ENCODE assay signal across 21 cellular contexts in genomic region chr5:169909945-169910344, GRCh38.
DNase-seq lines count a peak whose midpoint lies in the region; ATAC-seq and TF ChIP-seq lines count a peak whose summit lies in the region.
"Had no signal": no experiment of that assay in that cellular context is flagged by ENCODE, and none has a peak within 500 bp of the region (broad histone marks: within the 10 kb centered on the region; RNA-seq: fewer than 3 reads in every experiment).

No MANE protein-coding gene starts in this region.

- H3K27me3 Mint-ChIP-seq in activated CD8-positive, alpha-beta T cell treated with anti-CD3 and anti-CD28 coated beads for 36 hours, result no peaks in the 10 kb centered on the region
- H3K27me3 Mint-ChIP-seq: CD4-positive, alpha-beta memory T cell had no signal

- POLR2A ChIA-PET in activated CD8-positive, alpha-beta T cell treated with anti-CD3 and anti-CD28 coated beads for 36 hours (lab: Charles Lee), result no interaction called here

- no peaks in the 10 kb centered on the region for H3K9me3 Mint-ChIP-seq in activated CD8-positive, alpha-beta T cell treated with anti-CD3 and anti-CD28 coated beads for 36 hours

- H3K27ac Mint-ChIP-seq in activated CD8-positive, alpha-beta T cell treated with anti-CD3 and anti-CD28 coated beads for 36 hours, result no peak overlapping the region

- H3K4me1 Mint-ChIP-seq in activated CD8-positive, alpha-beta T cell treated with anti-CD3 and anti-CD28 coated beads for 36 hours (ENCODE audit: low read depth), result no peaks in the 10 kb centered on the region

- DNase-seq in NCI-H2227 treated with DMSO at 0.1 percent for 48 hours (lab: John Stamatoyannopoulos, UW) (peak; percentile 59), NCI-H2227 (lab: John Stamatoyannopoulos, UW; ENCODE audit: unreplicated experiment) (no peak), caudate nucleus (lab: John Stamatoyannopoulos, UW) (peak in 8 of 61 donors; percentile 4 to 52 (median 26)), hippocampal formation (lab: John Stamatoyannopoulos, UW) (peak; percentile 18 to 47), substantia nigra (lab: John Stamatoyannopoulos, UW) (peak in 7 of 49 donors; percentile 20 to 42 (median 30))
- DNase-seq in activated CD8-positive, alpha-beta T cell treated with anti-CD3 and anti-CD28 coated beads for 36 hours, result no peak
- DNase-seq: 8988T; Calu3; CD4-positive, alpha-beta memory T cell; DND-41; GDM1; GOT3; Karpas-422; MG63; NCI-H1092; NCI-H146; NCI-H2081; NCI-H526 treated with DMSO at 0.1 percent for 48 hours had no signal

- H3K27ac ChIP-seq in caudate nucleus (ENCODE audit: low read depth, low read length) (peak overlapping the region; percentile 42), substantia nigra (ENCODE audit: low read depth, low read length, poor library complexity, severe bottlenecking) (peak overlapping the region; percentile 64)

- peaks cover 6% of the 10 kb centered on the region for H3K36me3 Mint-ChIP-seq in activated CD8-positive, alpha-beta T cell treated with anti-CD3 and anti-CD28 coated beads for 36 hours (ENCODE audit: low read depth)

- CTCF ChIA-PET in activated CD8-positive, alpha-beta T cell treated with anti-CD3 and anti-CD28 coated beads for 36 hours (lab: Charles Lee), result no interaction called here

- H3K4me3 Mint-ChIP-seq in activated CD8-positive, alpha-beta T cell treated with anti-CD3 and anti-CD28 coated beads for 36 hours, result no peak overlapping the region
- H3K4me3 Mint-ChIP-seq: CD4-positive, alpha-beta memory T cell had no signal

- ATAC-seq in GM18861 (IDR thresholded peaks at IDR 0.05; ENCODE audit: unreplicated experiment) (no peak), HG02938 (IDR thresholded peaks at IDR 0.05; ENCODE audit: unreplicated experiment) (no peak)
- no peak for ATAC-seq in activated CD8-positive, alpha-beta T cell treated with anti-CD3 and anti-CD28 coated beads for 36 hours
- ATAC-seq: GM12878 had no signal

- TF ChIP-seq CTCF in activated CD8-positive, alpha-beta T cell treated with anti-CD3 and anti-CD28 coated beads for 36 hours (IDR thresholded peaks at IDR 0.05), result no peak

- intact Hi-C loops in activated CD8-positive, alpha-beta T cell treated with anti-CD3 and anti-CD28 coated beads for 36 hours (cut with micrococcal nuclease), result no loop called here

Comparison
In these comparisons a context has a peak if more than half of its experiments do, and no peak if none do; other contexts are left out.
1. DNase-seq: peak in NCI-H2227 treated with DMSO at 0.1 percent for 48 hours (single experiment) and hippocampal formation (2 of 2); none in NCI-H2227 (single experiment) and activated CD8-positive, alpha-beta T cell treated with anti-CD3 and anti-CD28 coated beads for 36 hours (single experiment).